In genomic region chr2:158882297-158882696, GRCh38 we compare ENCODE assay signal across 5 cellular contexts.
"Had no signal": no experiment of that assay in that cellular context is flagged by ENCODE, and none has a peak within 500 bp of the region (broad histone marks: within the 10 kb centered on the region; RNA-seq: fewer than 3 reads in every experiment).

No MANE protein-coding gene starts in this region.

- ATAC-seq: GM23338 had no signal

- H3K9me3 Mint-ChIP-seq: GM23338, H9, IgD-negative memory B cell had no signal

- H2AFZ ChIP-seq: GM23338 had no signal

- H3K36me3 Mint-ChIP-seq: IgD-negative memory B cell had no signal

- H3K4me3 ChIP-seq: GM23338 had no signal

- H3K4me2 ChIP-seq: GM23338 had no signal

- H3K4me1 Mint-ChIP-seq: IgD-negative memory B cell had no signal

- DNase-seq: H9, HCEC 1CT, KBM-7 had no signal

- H3K27ac Mint-ChIP-seq: GM23338, IgD-negative memory B cell had no signal

- H3K4me3 Mint-ChIP-seq: GM23338, H9, IgD-negative memory B cell had no signal
